In the genomic region with DNA sequence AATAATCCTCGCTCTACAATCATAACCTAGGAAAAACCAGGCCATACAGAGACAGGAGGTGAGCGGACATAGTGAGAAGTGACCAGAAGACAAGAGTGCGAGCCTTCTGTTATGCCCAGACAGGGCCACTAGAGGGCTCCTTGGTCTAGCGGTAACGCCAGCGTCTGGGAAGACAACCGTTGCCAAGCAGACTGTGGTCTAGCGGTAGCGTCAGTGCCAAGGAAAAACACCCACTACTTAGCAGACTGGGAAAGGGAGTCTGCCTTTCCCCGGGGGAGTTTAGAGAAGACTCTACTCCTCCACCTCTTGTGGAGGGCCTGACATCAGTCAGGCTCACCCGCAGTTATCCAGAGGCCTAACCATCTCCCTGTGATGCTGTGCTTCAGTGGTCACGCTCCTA, we compare ENCODE assay signal across 8 cellular contexts. TPM values are rescaled to one million over a fixed set of nuclear protein-coding genes. Genes with fewer than 3 reads are reported as not detected.
DNase-seq lines count a peak whose midpoint lies in the region; ATAC-seq and TF ChIP-seq lines count a peak whose summit lies in the region.
"Not testable (repeated sequence)": the region's sequence is repeated elsewhere in the genome, so short reads cannot be mapped to it uniquely, and the experiment has no call there.

No MANE protein-coding gene starts in this region.

- POLR2A ChIA-PET in CD8-positive, alpha-beta T cell (lab: Charles Lee), result not testable (repeated sequence)

- not testable (repeated sequence) for H3K27me3 Mint-ChIP-seq in CD8-positive, alpha-beta T cell (ENCODE audit: low read depth); neural crest cell (ENCODE audit: low read depth)

- H3K9me3 ChIP-seq in CD8-positive, alpha-beta T cell (ENCODE audit: low read length); body of pancreas: not testable (repeated sequence)
- peaks cover 0 to 43% (median 11%) of the 10 kb centered on the region in 12 donors for H3K9me3 ChIP-seq in heart left ventricle

- H3K27ac Mint-ChIP-seq in CD8-positive, alpha-beta T cell; neural crest cell (ENCODE audit: unreplicated experiment): not testable (repeated sequence)

- not testable (repeated sequence) for H3K4me1 ChIP-seq in CD8-positive, alpha-beta T cell (ENCODE audit: insufficient read depth, low read length); body of pancreas; heart left ventricle

- DNase-seq in CD8-positive, alpha-beta T cell, result peak; percentile 12 to 50 (median 25)
- DNase-seq in HL-60 (ENCODE audit: low read depth in 1 of 2, low spot score in 1 of 2) (peak; percentile 1 to 51), OCI-M1 (lab: John Stamatoyannopoulos, UW) (peak; percentile 66), body of pancreas (peak; percentile 51 to 77 (median 64)), heart left ventricle (peak in 4 of 5 donors; percentile 24 to 79 (median 44)), neural crest cell (ENCODE audit: low read depth, low spot score) (peak; percentile 38)
- peak; percentile 32 to 42 for DNase-seq in activated CD4-positive, alpha-beta T cell treated with anti-CD3 and anti-CD28 coated beads, Interleukin-2, amount 50 U/mL, for 4 hours
- peak; percentile 22 for DNase-seq in stimulated activated CD8-positive, alpha-beta memory T cell treated with anti-CD3 and anti-CD28 coated beads, Interleukin-4, amount 100 ng/mL, for 24 hours (ENCODE audit: low read depth)

- not testable (repeated sequence) for H3K27me3 ChIP-seq in CD8-positive, alpha-beta T cell (ENCODE audit: insufficient read depth, low read length); HL-60 (ENCODE audit: insufficient read depth, poor library complexity, severe bottlenecking); body of pancreas; heart left ventricle

- not testable (repeated sequence) for H3K27ac ChIP-seq in CD8-positive, alpha-beta T cell (ENCODE audit: low read depth, low read length); HL-60 (replicated peaks); body of pancreas; heart left ventricle

- H3K4me3 ChIP-seq in CD8-positive, alpha-beta T cell (ENCODE audit: low read depth, low read length); HL-60 (replicated peaks; ENCODE audit: insufficient read depth, low read length); body of pancreas; heart left ventricle: not testable (repeated sequence)

- TF ChIP-seq POLR2A in body of pancreas (IDR thresholded peaks at IDR 0.05); heart left ventricle (IDR thresholded peaks at IDR 0.05): not testable (repeated sequence)

- H3K9me3 Mint-ChIP-seq in CD8-positive, alpha-beta T cell, result peaks cover 13% of the 10 kb centered on the region
- peaks cover 27% of the 10 kb centered on the region for H3K9me3 Mint-ChIP-seq in neural crest cell

- not testable (repeated sequence) for H3K36me3 ChIP-seq in CD8-positive, alpha-beta T cell (ENCODE audit: insufficient read depth, low read length); body of pancreas (replicated peaks in 1 of 2; ENCODE audit: insufficient read depth in 1 of 2, low read depth in 2 of 2); heart left ventricle

- CTCF ChIA-PET in CD8-positive, alpha-beta T cell (lab: Charles Lee), result interaction anchor here (0.8 to 2.3 kb wide), 7 partner anchors 8 to 413 kb away, joined by 3 to 8 read pairs (median 3); no protein-coding TSS in a partner anchor

- peak; percentile 68 for TF ChIP-seq CTCF in CD8-positive, alpha-beta T cell (IDR thresholded peaks at IDR 0.05)
- peak; percentile 2 for TF ChIP-seq CTCF in HL-60 (IDR thresholded peaks at IDR 0.05; ENCODE audit: insufficient read depth, low read length)
- TF ChIP-seq CTCF in body of pancreas (IDR thresholded peaks at IDR 0.05), result peak; percentile 15 to 63 (median 36)
- peak; percentile 31 to 66 (median 58) for TF ChIP-seq CTCF in heart left ventricle (IDR thresholded peaks at IDR 0.05)
- TF ChIP-seq CTCF in neural crest cell (conservative IDR thresholded peaks at IDR 0.05), result peak; percentile 65

- not testable (repeated sequence) for H3K36me3 Mint-ChIP-seq in CD8-positive, alpha-beta T cell; neural crest cell (ENCODE audit: low read depth)

- 30 to 53% methylated on average over 4 to 12 of the region's 12 CpGs for WGBS in body of pancreas, 2 donors
- WGBS in heart left ventricle, 4 donors, result 32 to 37% (median 34%) methylated on average over 12 of the region's 12 CpGs

- not testable (repeated sequence) for H3K4me3 Mint-ChIP-seq in CD8-positive, alpha-beta T cell; neural crest cell

- not testable (repeated sequence) for H3K4me1 Mint-ChIP-seq in CD8-positive, alpha-beta T cell (ENCODE audit: low read depth); neural crest cell

- intact Hi-C loops in CD8-positive, alpha-beta T cell (cut with DNase I, micrococcal nuclease), result loop anchor here (1.0 to 2.0 kb wide), 6 partner anchors 62 to 414 kb away; no protein-coding TSS in a partner anchor
- intact Hi-C loops in body of pancreas (cut with DNase I), result not testable (repeated sequence)
- intact Hi-C loops in heart left ventricle (cut with DNase I), result loop anchor here in 1 of 10 donors (10.0 kb wide), 1 partner anchor 178 kb away; the partner anchor contains the start of gene SLC17A7

- not testable (repeated sequence) for ATAC-seq in CD8-positive, alpha-beta T cell; body of pancreas; heart left ventricle

RNA-seq across cellular contexts. Expression of gene SLC6A16, which starts 58.6 kb away (rescaled TPM):
- 1 to 10 TPM; 2.3 to 2.5 TPM for total RNA-seq in CD8-positive, alpha-beta T cell
- total RNA-seq in body of pancreas, result 1 to 10 TPM in 1 of 2 donors, under 1 TPM in 1; 0.99 to 1.6 TPM
- total RNA-seq in heart left ventricle, result 1 to 10 TPM in 1 of 9 donors, under 1 TPM in 8; 0.27 to 1.3 (median 0.40) TPM
- under 1 TPM; 0.33 to 0.53 TPM for polyA plus RNA-seq in heart left ventricle
- 7.4 and 9.4 TPM in 2 replicates for total RNA-seq in neural crest cell

Comparison
In these comparisons a context has a peak if more than half of its experiments do, and no peak if none do; other contexts are left out.
1. CTCF ChIP-seq: peak in every context shown above with its lines; median percentile 68 in CD8-positive, alpha-beta T cell; 65 in neural crest cell; 58 in heart left ventricle; 36 in body of pancreas; 2 in HL-60.